In the genomic region with DNA sequence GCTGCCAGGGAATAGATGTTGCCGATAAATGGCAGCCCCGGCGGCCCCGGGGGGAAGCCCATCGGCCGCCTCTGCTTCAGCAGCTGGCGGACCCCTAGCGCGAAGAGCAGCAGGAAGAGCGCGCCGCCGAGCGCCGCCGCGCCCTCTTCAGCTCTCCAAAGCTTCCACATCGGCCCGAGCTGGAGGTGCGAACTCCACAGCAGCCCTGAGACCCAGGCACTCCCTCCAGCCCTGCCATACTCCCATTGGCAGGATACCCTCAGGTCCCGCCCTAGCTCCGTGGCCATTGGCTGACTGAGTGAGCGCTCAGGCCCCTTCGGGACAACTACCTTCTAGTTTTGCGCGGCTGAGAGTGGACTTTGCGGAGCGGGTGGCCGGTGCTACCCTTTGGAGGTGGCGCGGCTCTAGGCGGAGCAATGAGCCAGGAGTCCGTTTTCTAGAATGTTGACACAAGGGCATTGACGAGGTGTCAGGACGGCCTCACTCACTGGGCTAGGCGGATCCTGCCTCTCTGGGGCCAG, we compare ENCODE assay signal across 8 cellular contexts. TPM values are rescaled to one million over a fixed set of nuclear protein-coding genes. Genes with fewer than 3 reads are reported as not detected.
A peak's percentile ranks its signal among the peaks of the same experiment; 100 is the strongest.
DNase-seq lines count a peak whose midpoint lies in the region; ATAC-seq and TF ChIP-seq lines count a peak whose summit lies in the region.

A gene with protein sequence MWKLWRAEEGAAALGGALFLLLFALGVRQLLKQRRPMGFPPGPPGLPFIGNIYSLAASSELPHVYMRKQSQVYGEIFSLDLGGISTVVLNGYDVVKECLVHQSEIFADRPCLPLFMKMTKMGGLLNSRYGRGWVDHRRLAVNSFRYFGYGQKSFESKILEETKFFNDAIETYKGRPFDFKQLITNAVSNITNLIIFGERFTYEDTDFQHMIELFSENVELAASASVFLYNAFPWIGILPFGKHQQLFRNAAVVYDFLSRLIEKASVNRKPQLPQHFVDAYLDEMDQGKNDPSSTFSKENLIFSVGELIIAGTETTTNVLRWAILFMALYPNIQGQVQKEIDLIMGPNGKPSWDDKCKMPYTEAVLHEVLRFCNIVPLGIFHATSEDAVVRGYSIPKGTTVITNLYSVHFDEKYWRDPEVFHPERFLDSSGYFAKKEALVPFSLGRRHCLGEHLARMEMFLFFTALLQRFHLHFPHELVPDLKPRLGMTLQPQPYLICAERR (minus strand): TSS at position 196 of the 521 bp plus-strand sequence. CDS start 26 bp downstream, at position 170.

- H3K27me3 Mint-ChIP-seq in activated T-cell treated with anti-CD3 and anti-CD28 coated beads, Interleukin-2, amount 50 U/mL, for 24 hours: no peaks in the 10 kb centered on the region

- H3K4me1 ChIP-seq in PC-3 (ENCODE audit: insufficient read depth, low read length) (peaks cover 5% of the 10 kb centered on the region; the same call in 1 of the 2 replicates), mucosa of stomach (ENCODE audit: control insufficient read depth, insufficient read depth, low read length) (peaks cover 12% of the 10 kb centered on the region)

- peak within 1 kb of the TSS; percentile 78 for H3K4me3 ChIP-seq in Jurkat, Clone E6-1 (ENCODE audit: low read length)
- H3K4me3 ChIP-seq in PC-3 (ENCODE audit: low read length): peak within 1 kb of the TSS; percentile 75
- H3K4me3 ChIP-seq in epithelial cell of proximal tubule (ENCODE audit: low read depth, low read length): peak within 1 kb of the TSS; percentile 59
- peak within 1 kb of the TSS; percentile 92 for H3K4me3 ChIP-seq in mucosa of stomach (ENCODE audit: low read length)

- peak within 1 kb of the TSS; percentile 96 for H3K4me2 ChIP-seq in PC-3 (ENCODE audit: low read length)

- peaks cover 9% of the 10 kb centered on the region for H3K36me3 Mint-ChIP-seq in activated T-cell treated with anti-CD3 and anti-CD28 coated beads, Interleukin-2, amount 50 U/mL, for 24 hours (ENCODE audit: low read depth)

- TF ChIP-seq CTCF in PC-3 (conservative IDR thresholded peaks at IDR 0.05; ENCODE audit: low read depth, low read length): no peak
- TF ChIP-seq CTCF in epithelial cell of proximal tubule (conservative IDR thresholded peaks at IDR 0.05; ENCODE audit: low read depth, low read length): no peak

- no TSS peak for BruUV-seq in PC-3 (replicated peaks; lab: Mats Ljungman, UMichigan)

- peak within 1 kb of the TSS; percentile 98 for H3K27ac Mint-ChIP-seq in activated T-cell treated with anti-CD3 and anti-CD28 coated beads, Interleukin-2, amount 50 U/mL, for 24 hours

- H3K9me3 ChIP-seq in PC-3 (ENCODE audit: low read length) (no peaks in the 10 kb centered on the region), mucosa of stomach (ENCODE audit: control insufficient read depth, low read length) (no peaks in the 10 kb centered on the region)

- peak; percentile 93 for DNase-seq in DMS153 treated with DMSO at 0.1 percent for 48 hours (lab: John Stamatoyannopoulos, UW; ENCODE audit: unreplicated experiment)
- peak; percentile 96 for DNase-seq in Jurkat, Clone E6-1 (ENCODE audit: low read depth, low spot score)
- peak; percentile 97 for DNase-seq in PC-3
- peak; percentile 90 for DNase-seq in activated T-cell treated with anti-CD3 and anti-CD28 coated beads, Interleukin-2, amount 50 U/mL, for 24 hours
- DNase-seq in epithelial cell of proximal tubule (ENCODE audit: low read depth): peak; percentile 80
- peak; percentile 75 to 77 for DNase-seq in stimulated activated CD8-positive, alpha-beta memory T cell treated with anti-CD3 and anti-CD28 coated beads, Interleukin-7, amount 100 ng/mL, for 1 hour (ENCODE audit: low read depth in 2 of 2)

- H3K9me3 Mint-ChIP-seq in activated T-cell treated with anti-CD3 and anti-CD28 coated beads, Interleukin-2, amount 50 U/mL, for 24 hours: peaks cover 3% of the 10 kb centered on the region

- POLR2A ChIA-PET in PC-3 (lab: Charles Lee; ENCODE audit: unreplicated experiment): interaction anchor here (0.6 to 0.7 kb wide), 2 partner anchors 9 to 16 kb away, joined by 3 to 4 read pairs; no protein-coding TSS in a partner anchor

- H3K9me2 ChIP-seq in PC-3 (replicated peaks; ENCODE audit: low read length): no peaks in the 10 kb centered on the region

- peaks cover 65% of the 10 kb centered on the region for H3K4me1 Mint-ChIP-seq in activated T-cell treated with anti-CD3 and anti-CD28 coated beads, Interleukin-2, amount 50 U/mL, for 24 hours (ENCODE audit: low read depth)

- CTCF ChIA-PET in PC-3 (lab: Charles Lee): interaction anchor here (1.6 kb wide), 1 partner anchor 16 kb away, joined by 18 read pairs; no protein-coding TSS in a partner anchor

- H3K9ac ChIP-seq in PC-3 (ENCODE audit: low read length) (peak within 1 kb of the TSS; percentile 83), mucosa of stomach (ENCODE audit: low read length) (peak within 1 kb of the TSS; percentile 81)

- intact Hi-C loops in PC-3 (cut with micrococcal nuclease): loop anchor here (1.0 to 10.0 kb wide), 3 partner anchors 100 to 372 kb away; a partner anchor contains a TSS

- peak within 1 kb of the TSS; percentile 83 for H3K4me3 Mint-ChIP-seq in activated T-cell treated with anti-CD3 and anti-CD28 coated beads, Interleukin-2, amount 50 U/mL, for 24 hours

- peak within 1 kb of the TSS; percentile 88 for H3K27ac ChIP-seq in PC-3 (ENCODE audit: low read length)

- no peaks in the 10 kb centered on the region for H4K20me1 ChIP-seq in PC-3 (ENCODE audit: low read length)

- peak; percentile 96 for ATAC-seq in GM21717 (IDR thresholded peaks at IDR 0.05; ENCODE audit: unreplicated experiment)
- ATAC-seq in PC-3: peak; percentile 95

- peak within 1 kb of the TSS; percentile 97 for H2AFZ ChIP-seq in PC-3 (ENCODE audit: low read length)

- H3K79me2 ChIP-seq in PC-3 (ENCODE audit: low read length): 0 out of 2 replicates have a peak, but pooled peaks cover 8% of the 10 kb centered on the region

- H3K36me3 ChIP-seq in PC-3 (ENCODE audit: low read depth, low read length) (no peaks in the 10 kb centered on the region), mucosa of stomach (ENCODE audit: control insufficient read depth, insufficient read depth, low read length) (no peaks in the 10 kb centered on the region)

- no peaks in the 10 kb centered on the region for H3K27me3 ChIP-seq in PC-3 (ENCODE audit: low read length)
- H3K27me3 ChIP-seq in mucosa of stomach (ENCODE audit: control insufficient read depth, insufficient read depth, low read length): no peaks in the 10 kb centered on the region

- H3F3A ChIP-seq in PC-3 (ENCODE audit: low read length, unreplicated experiment): no peaks in the 10 kb centered on the region

RNA-seq across cellular contexts. Expression of the gene that starts here (rescaled TPM):
- 28.7 TPM for polyA plus RNA-seq in Jurkat, Clone E6-1 (2012; ENCODE audit: insufficient read depth, insufficient read length)
- total RNA-seq in PC-3 (2014; rRNA removed): 7.5 and 17.3 TPM in 2 replicates
- total RNA-seq in epithelial cell of proximal tubule: 6.2 and 9.8 TPM in 2 replicates

Comparison
In these comparisons a context has a peak if more than half of its experiments do, and no peak if none do; other contexts are left out.
1. Peak in every context shown above with its lines: DNase-seq, ATAC-seq, H3K4me3 ChIP-seq and H3K27ac ChIP-seq.